In genomic region chr3:110579841-110580550, GRCh38 we compare ENCODE assay signal across 20 cellular contexts.
DNase-seq lines count a peak whose midpoint lies in the region; ATAC-seq lines count a peak whose summit lies in the region.
"Had no signal": no experiment of that assay in that cellular context is flagged by ENCODE, and none has a peak within 500 bp of the region (broad histone marks: within the 10 kb centered on the region; RNA-seq: fewer than 3 reads in every experiment).

No MANE protein-coding gene starts in this region.

- no peaks in the 10 kb centered on the region for H3K27me3 ChIP-seq in adipocyte (replicated peaks; ENCODE audit: control insufficient read depth, insufficient read depth, low read length)
- no peaks in the 10 kb centered on the region for H3K27me3 ChIP-seq in skeletal muscle satellite cell (ENCODE audit: control insufficient read depth, insufficient read depth, low read length)
- H3K27me3 ChIP-seq: right lobe of liver, upper lobe of left lung had no signal

- peak; percentile 44 for DNase-seq in HCEC 1CT
- peak; percentile 62 for DNase-seq in adipocyte (ENCODE audit: low read depth)
- DNase-seq in fibroblast of the conjunctiva (ENCODE audit: low read depth), result peak; percentile 42
- DNase-seq in effector CD8-positive, alpha-beta T cell (lab: John Stamatoyannopoulos, UW), result no peak
- DNase-seq in NCI-H2196 treated with DMSO at 0.1 percent for 48 hours (lab: John Stamatoyannopoulos, UW; ENCODE audit: unreplicated experiment), result no peak
- no peak for DNase-seq in activated T-cell treated with anti-CD3 and anti-CD28 coated beads, Interleukin-2, amount 50 U/mL, for 24 hours
- DNase-seq: activated B cell treated with CpG ODN at 0.5 μM for 24 hours; activated naive CD4-positive, alpha-beta T cell treated with Interleukin-2 at 50 U/mL for 16 hours; CD4-positive, alpha-beta memory T cell; GF-D8; NCI-H1048; NCI-H2171 treated with DMSO at 0.1 percent for 48 hours; right lobe of liver; stimulated activated CD4-positive, alpha-beta T cell treated with anti-CD3 and anti-CD28 coated beads, Interleukin-4, amount 100 ng/mL, for 24 hours; upper lobe of left lung had no signal

- no peak overlapping the region for H3K4me3 Mint-ChIP-seq in activated T-cell treated with anti-CD3 and anti-CD28 coated beads, Interleukin-2, amount 50 U/mL, for 24 hours
- H3K4me3 Mint-ChIP-seq: activated B cell treated with CpG ODN at 0.5 μM for 24 hours; CD4-positive, alpha-beta memory T cell; central memory CD8-positive, alpha-beta T cell; natural killer cell treated with Interleukin-12 subunit alpha and Interleukin-12 subunit beta and Interleukin-15 and Interleukin-18, amount 100 ng/mL, for 72 hours had no signal

- H3K9me3 Mint-ChIP-seq in activated T-cell treated with anti-CD3 and anti-CD28 coated beads, Interleukin-2, amount 50 U/mL, for 24 hours, result no peaks in the 10 kb centered on the region
- H3K9me3 Mint-ChIP-seq: activated B cell treated with CpG ODN at 0.5 μM for 24 hours; central memory CD8-positive, alpha-beta T cell; natural killer cell treated with Interleukin-12 subunit alpha and Interleukin-12 subunit beta and Interleukin-15 and Interleukin-18, amount 100 ng/mL, for 72 hours had no signal

- H3K9ac ChIP-seq in adipocyte (ENCODE audit: low read length) (no peak overlapping the region), skeletal muscle satellite cell (ENCODE audit: low read depth, low read length) (peak overlapping the region; percentile 2)

- peaks cover 6% of the 10 kb centered on the region for H3K4me1 Mint-ChIP-seq in activated T-cell treated with anti-CD3 and anti-CD28 coated beads, Interleukin-2, amount 50 U/mL, for 24 hours (ENCODE audit: low read depth)
- H3K4me1 Mint-ChIP-seq: activated B cell treated with CpG ODN at 0.5 μM for 24 hours had no signal

- ATAC-seq in GM21390 (IDR thresholded peaks at IDR 0.05; ENCODE audit: unreplicated experiment), result no peak
- ATAC-seq: HepG2; natural killer cell treated with Interleukin-12 subunit alpha and Interleukin-12 subunit beta and Interleukin-15 and Interleukin-18, amount 100 ng/mL, for 72 hours; right lobe of liver had no signal

- H3K9me3 ChIP-seq in adipocyte (ENCODE audit: control insufficient read depth, low read length), result no peaks in the 10 kb centered on the region
- no peaks in the 10 kb centered on the region for H3K9me3 ChIP-seq in skeletal muscle satellite cell (replicated peaks; ENCODE audit: low read length)
- H3K9me3 ChIP-seq: right lobe of liver, upper lobe of left lung had no signal

- no peaks in the 10 kb centered on the region for H3K27me3 Mint-ChIP-seq in activated T-cell treated with anti-CD3 and anti-CD28 coated beads, Interleukin-2, amount 50 U/mL, for 24 hours
- H3K27me3 Mint-ChIP-seq: activated B cell treated with CpG ODN at 0.5 μM for 24 hours; CD4-positive, alpha-beta memory T cell; central memory CD8-positive, alpha-beta T cell; natural killer cell treated with Interleukin-12 subunit alpha and Interleukin-12 subunit beta and Interleukin-15 and Interleukin-18, amount 100 ng/mL, for 72 hours had no signal

- H3K4me1 ChIP-seq in adipocyte (ENCODE audit: control insufficient read depth, insufficient read depth, low read length) (peaks cover 36% of the 10 kb centered on the region), skeletal muscle satellite cell (ENCODE audit: control insufficient read depth, insufficient read depth, low read length) (peaks cover 52% of the 10 kb centered on the region)
- H3K4me1 ChIP-seq: right lobe of liver, upper lobe of left lung had no signal

- no peaks in the 10 kb centered on the region for H3K36me3 ChIP-seq in adipocyte (ENCODE audit: control insufficient read depth, insufficient read depth, low read length, severe bottlenecking)
- no peaks in the 10 kb centered on the region for H3K36me3 ChIP-seq in skeletal muscle satellite cell (ENCODE audit: insufficient read depth, low read length)
- H3K36me3 ChIP-seq: right lobe of liver, upper lobe of left lung had no signal

- peak overlapping the region; percentile 16 for H3K4me2 ChIP-seq in skeletal muscle satellite cell (ENCODE audit: low read length)

- no peak overlapping the region for H3K27ac Mint-ChIP-seq in activated T-cell treated with anti-CD3 and anti-CD28 coated beads, Interleukin-2, amount 50 U/mL, for 24 hours
- H3K27ac Mint-ChIP-seq: activated B cell treated with CpG ODN at 0.5 μM for 24 hours; CD4-positive, alpha-beta memory T cell; natural killer cell treated with Interleukin-12 subunit alpha and Interleukin-12 subunit beta and Interleukin-15 and Interleukin-18, amount 100 ng/mL, for 72 hours had no signal

- no peaks in the 10 kb centered on the region for H3K36me3 Mint-ChIP-seq in activated T-cell treated with anti-CD3 and anti-CD28 coated beads, Interleukin-2, amount 50 U/mL, for 24 hours (ENCODE audit: low read depth)
- H3K36me3 Mint-ChIP-seq: CD4-positive, alpha-beta memory T cell; natural killer cell treated with Interleukin-12 subunit alpha and Interleukin-12 subunit beta and Interleukin-15 and Interleukin-18, amount 100 ng/mL, for 72 hours had no signal

- H3K4me3 ChIP-seq in adipocyte (ENCODE audit: low read length), result no peak overlapping the region
- H3K4me3 ChIP-seq in skeletal muscle satellite cell (ENCODE audit: low read length), result no peak overlapping the region
- H3K4me3 ChIP-seq: right lobe of liver, upper lobe of left lung had no signal

Comparison
In these comparisons a context has a peak if more than half of its experiments do, and no peak if none do; other contexts are left out.
1. DNase-seq: peak in HCEC 1CT (single experiment), adipocyte (single experiment) and fibroblast of the conjunctiva (single experiment); none in effector CD8-positive, alpha-beta T cell (single experiment), NCI-H2196 treated with DMSO at 0.1 percent for 48 hours (single experiment) and activated T-cell treated with anti-CD3 and anti-CD28 coated beads, Interleukin-2, amount 50 U/mL, for 24 hours (single experiment).